1 cellular context compared by ENCODE assay signal in genomic region chr14:32076278-32077080, GRCh38.
TF ChIP-seq lines count a peak whose summit lies in the region.

No MANE protein-coding gene starts in this region.

TF ChIP-seq in HEK293, 187 proteins besides CTCF, POLR2A, EP300 and RAD21 (continued from another document and continues in another):
- TF ChIP-seq PRDM2 (tag by site-specific recombination; IDR thresholded peaks at IDR 0.05; ENCODE audit: borderline replicate concordance) (no peak), KLF7 (tag by site-specific recombination; IDR thresholded peaks at IDR 0.05; ENCODE audit: borderline replicate concordance) (peak; percentile 67; the same call in 1 of the 2 replicates), ZNF175 (tag by site-specific recombination; IDR thresholded peaks at IDR 0.05) (no peak), ZNF660 (tag by site-specific recombination; IDR thresholded peaks at IDR 0.05) (no peak), ZNF585B (tag by site-specific recombination; IDR thresholded peaks at IDR 0.05) (no peak), SP3 (tag by site-specific recombination; IDR thresholded peaks at IDR 0.05) (peak; percentile 94), ZNF146 (tag by site-specific recombination; IDR thresholded peaks at IDR 0.05) (no peak), BCL6B (tag by site-specific recombination; IDR thresholded peaks at IDR 0.05) (no peak), ZBTB8A (tag by site-specific recombination; IDR thresholded peaks at IDR 0.05) (peak; percentile 53), ZNF488 (tag by site-specific recombination; IDR thresholded peaks at IDR 0.05) (no peak), ZNF174 (tag by site-specific recombination; IDR thresholded peaks at IDR 0.05) (no peak), TRIM28 (IDR thresholded peaks at IDR 0.05; ENCODE audit: borderline replicate concordance, low read length) (no peak), ZNF600 (tag by site-specific recombination; IDR thresholded peaks at IDR 0.05) (peak; percentile 100), WT1 (tag by site-specific recombination; IDR thresholded peaks at IDR 0.05) (peak; percentile 88), ZNF777 (tag by site-specific recombination; IDR thresholded peaks at IDR 0.05; ENCODE audit: borderline replicate concordance) (no peak), ZNF341 (tag by site-specific recombination; IDR thresholded peaks at IDR 0.05; ENCODE audit: low read depth) (peak; percentile 89), ZBTB26 (tag by site-specific recombination; optimal IDR thresholded peaks at IDR 0.05) (peak; percentile 89), GLIS1 (tag by site-specific recombination; IDR thresholded peaks at IDR 0.05) (peak; percentile 67), ZBTB10 (tag by site-specific recombination; IDR thresholded peaks at IDR 0.05) (peak; percentile 66; the same call in 1 of the 2 replicates), ZNF792 (tag by site-specific recombination; IDR thresholded peaks at IDR 0.05) (no peak), OSR2 (tag by site-specific recombination; IDR thresholded peaks at IDR 0.05) (peak; percentile 83), ZSCAN5A (tag by site-specific recombination; IDR thresholded peaks at IDR 0.05) (no peak), ZNF266 (tag by site-specific recombination; IDR thresholded peaks at IDR 0.05; ENCODE audit: low read depth) (no peak), YY1 (tag by site-specific recombination; IDR thresholded peaks at IDR 0.05) (no peak; the same call in 1 of the 2 replicates), ZNF140 (tag by site-specific recombination; IDR thresholded peaks at IDR 0.05) (no peak), BCL11B (tag by site-specific recombination; IDR thresholded peaks at IDR 0.05; ENCODE audit: low read depth) (no peak), OVOL3 (tag by site-specific recombination; IDR thresholded peaks at IDR 0.05) (no peak), ZNF776 (tag by site-specific recombination; IDR thresholded peaks at IDR 0.05; ENCODE audit: borderline replicate concordance) (no peak), ZNF354C (tag by site-specific recombination; IDR thresholded peaks at IDR 0.05; ENCODE audit: borderline replicate concordance, low read depth) (no peak), ZNF624 (tag by site-specific recombination; IDR thresholded peaks at IDR 0.05) (no peak), GLI4 (tag by site-specific recombination; IDR thresholded peaks at IDR 0.05) (0 out of 2 replicates have a peak, but pooled peaks have one; percentile 38), ZNF398 (tag by site-specific recombination; IDR thresholded peaks at IDR 0.05) (peak; percentile 99), ZNF623 (tag by site-specific recombination; IDR thresholded peaks at IDR 0.05) (0 out of 2 replicates have a peak, but pooled peaks have one; percentile 9), ZBTB11 (tag by site-specific recombination; conservative IDR thresholded peaks at IDR 0.05; ENCODE audit: low read depth) (peak; percentile 84), KLF16 (tag by site-specific recombination; IDR thresholded peaks at IDR 0.05) (peak; percentile 92), ZNF324 (tag by site-specific recombination; IDR thresholded peaks at IDR 0.05) (peak; percentile 92), ZNF394 (tag by site-specific recombination; IDR thresholded peaks at IDR 0.05; ENCODE audit: borderline replicate concordance) (peak; percentile 98), ZSCAN4 (tag by site-specific recombination; IDR thresholded peaks at IDR 0.05) (no peak), ZNF366 (tag by site-specific recombination; conservative IDR thresholded peaks at IDR 0.05) (peak; percentile 99), ZBTB17 (tag by site-specific recombination; IDR thresholded peaks at IDR 0.05) (peak; percentile 97)
